Comparison of ENCODE assay signal across 28 cellular contexts in genomic region chr14:87935895-87936294, GRCh38. TPM values are rescaled to one million over a fixed set of nuclear protein-coding genes. Genes with fewer than 3 reads are reported as not detected.
DNase-seq lines count a peak whose midpoint lies in the region; ATAC-seq, FAIRE-seq and TF ChIP-seq lines count a peak whose summit lies in the region.
"Had no signal": no experiment of that assay in that cellular context is flagged by ENCODE, and none has a peak within 500 bp of the region (broad histone marks: within the 10 kb centered on the region; RNA-seq: fewer than 3 reads in every experiment).

No MANE protein-coding gene starts in this region.

- H3K27ac ChIP-seq in pancreas = no peak overlapping the region
- H3K27ac ChIP-seq: 22Rv1, colonic mucosa, foreskin keratinocyte, heart right ventricle, upper lobe of right lung had no signal

- H3K4me1 ChIP-seq in pancreas = no peaks in the 10 kb centered on the region
- H3K4me1 ChIP-seq: colonic mucosa, foreskin keratinocyte, upper lobe of right lung had no signal

- H3K27ac Mint-ChIP-seq in activated T-cell treated with anti-CD3 and anti-CD28 coated beads, Interleukin-2, amount 50 U/mL, for 72 hours = no peak overlapping the region
- H3K27ac Mint-ChIP-seq: activated naive CD4-positive, alpha-beta T cell treated with anti-CD3 and anti-CD28 coated beads, Interleukin-2, amount 50 U/mL, for 24 hours; stimulated activated effector memory CD8-positive, alpha-beta T cell treated with anti-CD3 and anti-CD28 coated beads, Interleukin-12 subunit alpha, Interleukin-12 subunit beta, amount 100 ng/mL, for 72 hours; T-helper 1 cell treated with Interleukin-12 subunit alpha and Interleukin-12 subunit beta and Interleukin-4 antibody, amounts not matched to agents 30 μg/mL and 1 μg/mL, for 36 hours had no signal

- no peak overlapping the region for H3K4me3 Mint-ChIP-seq in activated T-cell treated with anti-CD3 and anti-CD28 coated beads, Interleukin-2, amount 50 U/mL, for 72 hours
- H3K4me3 Mint-ChIP-seq: activated naive CD4-positive, alpha-beta T cell treated with anti-CD3 and anti-CD28 coated beads, Interleukin-2, amount 50 U/mL, for 24 hours; stimulated activated effector memory CD8-positive, alpha-beta T cell treated with anti-CD3 and anti-CD28 coated beads, Interleukin-12 subunit alpha, Interleukin-12 subunit beta, amount 100 ng/mL, for 72 hours; T-helper 1 cell treated with Interleukin-12 subunit alpha and Interleukin-12 subunit beta and Interleukin-4 antibody, amounts not matched to agents 30 μg/mL and 1 μg/mL, for 36 hours had no signal

- no peak for FAIRE-seq in pancreas (lab: Jason Lieb, UNC)
- FAIRE-seq: HTR-8/SVneo had no signal

- peaks cover 3 to 5% of the 10 kb centered on the region in 2 donors for H3K9me3 Mint-ChIP-seq in activated T-cell treated with anti-CD3 and anti-CD28 coated beads, Interleukin-2, amount 50 U/mL, for 72 hours
- H3K9me3 Mint-ChIP-seq: activated naive CD4-positive, alpha-beta T cell treated with anti-CD3 and anti-CD28 coated beads, Interleukin-2, amount 50 U/mL, for 24 hours had no signal

- H3K4me3 ChIP-seq in pancreas = no peak overlapping the region
- H3K4me3 ChIP-seq: colonic mucosa, heart right ventricle, smooth muscle cell, upper lobe of right lung had no signal

- H3K27me3 Mint-ChIP-seq in activated T-cell treated with anti-CD3 and anti-CD28 coated beads, Interleukin-2, amount 50 U/mL, for 72 hours (ENCODE audit: low read depth) = no peaks in the 10 kb centered on the region
- H3K27me3 Mint-ChIP-seq: activated naive CD4-positive, alpha-beta T cell treated with anti-CD3 and anti-CD28 coated beads, Interleukin-2, amount 50 U/mL, for 24 hours had no signal

- TF ChIP-seq CTCF in pancreas (IDR thresholded peaks at IDR 0.05) = no peak
- no peak for TF ChIP-seq CTCF in GM13976 (IDR thresholded peaks at IDR 0.05; ENCODE audit: borderline replicate concordance, control extremely low read depth, extremely low read depth, insufficient read depth, missing control alignments)

- H3K36me3 Mint-ChIP-seq in activated T-cell treated with anti-CD3 and anti-CD28 coated beads, Interleukin-2, amount 50 U/mL, for 72 hours (ENCODE audit: insufficient read depth in 2 of 2) = peaks cover 8 to 20% of the 10 kb centered on the region in 2 donors

- in situ Hi-C loops in GM13976 (cut with MboI; ENCODE audit: low sequenced_read_pairs, unreplicated experiment) = no loop called here

- DNase-seq in NCI-H1092 treated with DMSO at 0.1 percent for 48 hours (lab: John Stamatoyannopoulos, UW) = peak; percentile 6
- DNase-seq in NCI-H1092 (lab: John Stamatoyannopoulos, UW) = no peak
- peak; percentile 5 for DNase-seq in NCI-H2029 (lab: John Stamatoyannopoulos, UW)
- peak; percentile 94 for DNase-seq in NCI-H748 (lab: John Stamatoyannopoulos, UW; ENCODE audit: unreplicated experiment)
- DNase-seq in pancreas = peak in 2 of 6 donors; percentile 5 to 8
- DNase-seq in activated CD4-positive, CD25-positive, alpha-beta regulatory T cell treated with anti-CD3 and anti-CD28 coated beads, Interleukin-2, amount 50 U/mL, for 72 hours = no peak
- DNase-seq in activated T-cell treated with anti-CD3 and anti-CD28 coated beads, Interleukin-2, amount 50 U/mL, for 72 hours = no peak
- no peak for DNase-seq in GM13976 (ENCODE audit: low spot score)
- DNase-seq: activated CD4-positive, alpha-beta T cell treated with anti-CD3 and anti-CD28 coated beads, Interleukin-2, amount 50 U/mL, for 1 hour; anterior cingulate cortex; colonic mucosa; effector memory CD4-positive, alpha-beta T cell; foreskin keratinocyte; GOT3; heart right ventricle; KBM-7; left cardiac atrium; mesenchymal stem cell; NCI-H446; occipital lobe; stimulated activated CD4-positive, alpha-beta T cell treated with anti-CD3 and anti-CD28 coated beads, Interleukin-2, amount 100 ng/mL, for 24 hours; upper lobe of right lung had no signal

- no peaks in the 10 kb centered on the region for H3K9me3 ChIP-seq in pancreas
- H3K9me3 ChIP-seq: colonic mucosa, upper lobe of right lung had no signal

- intact Hi-C loops in pancreas (cut with DNase I) = no loop called here

- peak; percentile 38 to 78 (median 48) for ATAC-seq in pancreas
- no peak for ATAC-seq in activated T-cell treated with anti-CD3 and anti-CD28 coated beads, Interleukin-2, amount 50 U/mL, for 72 hours (replicated peaks in 1 of 2)
- ATAC-seq: foreskin keratinocyte; heart right ventricle; left cardiac atrium; stimulated activated effector memory CD8-positive, alpha-beta T cell treated with anti-CD3 and anti-CD28 coated beads, Interleukin-12 subunit alpha, Interleukin-12 subunit beta, amount 100 ng/mL, for 72 hours; upper lobe of right lung had no signal

- no peaks in the 10 kb centered on the region for H3K4me1 Mint-ChIP-seq in activated T-cell treated with anti-CD3 and anti-CD28 coated beads, Interleukin-2, amount 50 U/mL, for 72 hours (ENCODE audit: low read depth)

- H3K36me3 ChIP-seq in pancreas = no peaks in the 10 kb centered on the region
- H3K36me3 ChIP-seq: colonic mucosa had no signal

- WGBS in pancreas, 2 donors = 13 to 26% methylated on average over 1 of the region's 1 CpG

- H3K27me3 ChIP-seq in pancreas = no peaks in the 10 kb centered on the region
- H3K27me3 ChIP-seq: colonic mucosa, foreskin keratinocyte, heart right ventricle, upper lobe of right lung had no signal

RNA-seq across cellular contexts. Expression of gene GALC, which starts 57.1 kb away (rescaled TPM):
- total RNA-seq in pancreas = 10 to 100 TPM in 3 of 6 donors, 1 to 10 TPM in 3; 8.1 to 17.6 (median 11.8) TPM
- 1 to 10 TPM; 5.3 to 9.9 TPM for polyA plus RNA-seq in pancreas
- total RNA-seq in activated T-cell treated with anti-CD3 and anti-CD28 coated beads, Interleukin-2, amount 50 U/mL, for 72 hours = 10 to 100 TPM; 40.1 to 40.3 TPM

Comparison
In these comparisons a context has a peak if more than half of its experiments do, and no peak if none do; other contexts are left out.
1. DNase-seq: peak in NCI-H1092 treated with DMSO at 0.1 percent for 48 hours (single experiment), NCI-H2029 (single experiment) and NCI-H748 (single experiment); none in NCI-H1092 (single experiment), activated CD4-positive, CD25-positive, alpha-beta regulatory T cell treated with anti-CD3 and anti-CD28 coated beads, Interleukin-2, amount 50 U/mL, for 72 hours (single experiment), activated T-cell treated with anti-CD3 and anti-CD28 coated beads, Interleukin-2, amount 50 U/mL, for 72 hours (0 of 2) and GM13976 (single experiment).
2. ATAC-seq: peak in pancreas (4 of 4); none in activated T-cell treated with anti-CD3 and anti-CD28 coated beads, Interleukin-2, amount 50 U/mL, for 72 hours (0 of 2).